Comparison of ENCODE assay signal across 20 cellular contexts in the genomic region with DNA sequence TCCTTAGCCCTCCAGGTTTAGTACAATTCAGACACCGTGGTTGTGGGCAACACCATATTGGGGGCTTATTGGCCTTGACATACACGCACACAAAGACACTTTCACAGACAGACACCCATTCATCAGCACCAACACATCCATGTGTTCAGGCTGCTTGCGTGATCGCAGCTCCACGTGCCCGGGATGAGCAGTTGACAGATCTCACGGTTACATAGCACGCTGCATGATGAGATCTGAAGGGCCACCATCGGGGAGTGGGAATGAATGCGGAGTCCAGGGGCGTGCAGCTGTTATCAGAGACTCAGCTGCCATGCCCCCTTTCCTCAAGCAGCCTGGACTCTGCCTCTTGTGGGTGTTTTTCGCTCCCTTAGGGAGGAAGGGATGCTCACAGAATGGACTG.
A peak's percentile ranks its signal among the peaks of the same experiment; 100 is the strongest.
DNase-seq lines count a peak whose midpoint lies in the region; ATAC-seq and TF ChIP-seq lines count a peak whose summit lies in the region.
"Had no signal": no experiment of that assay in that cellular context is flagged by ENCODE, and none has a peak within 500 bp of the region (broad histone marks: within the 10 kb centered on the region; RNA-seq: fewer than 3 reads in every experiment).

No MANE protein-coding gene starts in this region.

- no peaks in the 10 kb centered on the region for H3K9me3 ChIP-seq in osteoblast (ENCODE audit: low read depth, low read length)
- H3K9me3 ChIP-seq: A549, upper lobe of left lung had no signal

- H3K79me2 ChIP-seq in osteoblast (ENCODE audit: insufficient read depth, low read length) = no peaks in the 10 kb centered on the region

- H3K4me3 ChIP-seq in osteoblast (ENCODE audit: insufficient read depth, low read length) = no peak overlapping the region
- H3K4me3 ChIP-seq: A549, upper lobe of left lung had no signal

- no peaks in the 10 kb centered on the region for H3K27me3 Mint-ChIP-seq in activated T-cell treated with anti-CD3 and anti-CD28 coated beads, Interleukin-2, amount 50 U/mL, for 24 hours
- no peaks in the 10 kb centered on the region for H3K27me3 Mint-ChIP-seq in activated T-cell treated with anti-CD3 and anti-CD28 coated beads, Interleukin-2, amount 50 U/mL, for 4 hours (ENCODE audit: low read depth)
- H3K27me3 Mint-ChIP-seq in IgD-negative memory B cell = no peaks in the 10 kb centered on the region
- H3K27me3 Mint-ChIP-seq: activated CD4-positive, alpha-beta T cell treated with anti-CD3 and anti-CD28 coated beads, Interleukin-2, amount 10 ng/mL, durations not matched to agents 24 days and 14 days had no signal

- DNase-seq in activated T-cell treated with anti-CD3 and anti-CD28 coated beads, Interleukin-2, amount 50 U/mL, for 24 hours = no peak
- DNase-seq in activated T-cell treated with anti-CD3 and anti-CD28 coated beads, Interleukin-2, amount 50 U/mL, for 4 hours = no peak
- DNase-seq in ecto neural progenitor cell (ENCODE audit: low spot score) (peak; percentile 26), retina (peak; percentile 35), NOMO-1 treated with dmso at 0.1 percent for 144 hours (lab: John Stamatoyannopoulos, UW; ENCODE audit: unreplicated experiment) (no peak), osteoblast (ENCODE audit: insufficient read length, low spot score, missing footprints) (no peak)
- DNase-seq: activated CD4-positive, alpha-beta T cell treated with anti-CD3 and anti-CD28 coated beads, Interleukin-2, amount 10 ng/mL, durations not matched to agents 24 days and 14 days; activated T-cell treated with anti-CD3 and anti-CD28 coated beads for 4 hours; central memory CD4-positive, alpha-beta T cell; effector memory CD4-positive, alpha-beta T cell; left ventricle myocardium superior; MM.1S; NCI-H1694; NCI-H82; PC-3; stimulated activated naive CD4-positive, alpha-beta T cell; upper lobe of left lung had no signal

- no peak overlapping the region for H3K4me3 Mint-ChIP-seq in activated T-cell treated with anti-CD3 and anti-CD28 coated beads, Interleukin-2, amount 50 U/mL, for 24 hours
- no peak overlapping the region for H3K4me3 Mint-ChIP-seq in activated T-cell treated with anti-CD3 and anti-CD28 coated beads, Interleukin-2, amount 50 U/mL, for 4 hours
- H3K4me3 Mint-ChIP-seq in IgD-negative memory B cell = peak overlapping the region in 1 of 4 donors; percentile 33
- H3K4me3 Mint-ChIP-seq: activated CD4-positive, alpha-beta T cell treated with anti-CD3 and anti-CD28 coated beads, Interleukin-2, amount 10 ng/mL, durations not matched to agents 24 days and 14 days had no signal

- no peaks in the 10 kb centered on the region for H3K27me3 ChIP-seq in osteoblast (ENCODE audit: insufficient read depth, low read length)
- H3K27me3 ChIP-seq: upper lobe of left lung had no signal

- no peak overlapping the region for H2AFZ ChIP-seq in osteoblast (ENCODE audit: low read length)

- H3K36me3 Mint-ChIP-seq in activated T-cell treated with anti-CD3 and anti-CD28 coated beads, Interleukin-2, amount 50 U/mL, for 24 hours (ENCODE audit: low read depth) = peaks cover 94% of the 10 kb centered on the region
- H3K36me3 Mint-ChIP-seq in activated T-cell treated with anti-CD3 and anti-CD28 coated beads, Interleukin-2, amount 50 U/mL, for 4 hours (ENCODE audit: insufficient read depth) = peaks cover 43% of the 10 kb centered on the region
- peaks cover 2% of the 10 kb centered on the region for H3K36me3 Mint-ChIP-seq in IgD-negative memory B cell

- H3K9me3 Mint-ChIP-seq in activated T-cell treated with anti-CD3 and anti-CD28 coated beads, Interleukin-2, amount 50 U/mL, for 24 hours = no peaks in the 10 kb centered on the region
- no peaks in the 10 kb centered on the region for H3K9me3 Mint-ChIP-seq in activated T-cell treated with anti-CD3 and anti-CD28 coated beads, Interleukin-2, amount 50 U/mL, for 4 hours
- H3K9me3 Mint-ChIP-seq in IgD-negative memory B cell = no peaks in the 10 kb centered on the region
- H3K9me3 Mint-ChIP-seq: activated CD4-positive, alpha-beta T cell treated with anti-CD3 and anti-CD28 coated beads, Interleukin-2, amount 10 ng/mL, durations not matched to agents 24 days and 14 days had no signal

- H3K27ac Mint-ChIP-seq in activated T-cell treated with anti-CD3 and anti-CD28 coated beads, Interleukin-2, amount 50 U/mL, for 24 hours = peak overlapping the region; percentile 58
- H3K27ac Mint-ChIP-seq in IgD-negative memory B cell = peak overlapping the region in 2 of 3 donors; percentile 20 to 37

- no peak overlapping the region for H3K4me2 ChIP-seq in osteoblast (ENCODE audit: insufficient read depth, low read length)
- H3K4me2 ChIP-seq: A549 had no signal

- no peaks in the 10 kb centered on the region for H3K36me3 ChIP-seq in osteoblast (ENCODE audit: insufficient read depth, low read length)

- H3K4me1 Mint-ChIP-seq in activated T-cell treated with anti-CD3 and anti-CD28 coated beads, Interleukin-2, amount 50 U/mL, for 24 hours (ENCODE audit: low read depth) = peaks cover 56% of the 10 kb centered on the region
- peaks cover 16% of the 10 kb centered on the region for H3K4me1 Mint-ChIP-seq in activated T-cell treated with anti-CD3 and anti-CD28 coated beads, Interleukin-2, amount 50 U/mL, for 4 hours (ENCODE audit: low read depth)
- H3K4me1 Mint-ChIP-seq in IgD-negative memory B cell = peaks cover 1 to 8% (median 6%) of the 10 kb centered on the region in 3 donors

- no peaks in the 10 kb centered on the region for H3K4me1 ChIP-seq in osteoblast (ENCODE audit: insufficient read depth, low read length)
- H3K4me1 ChIP-seq: A549 had no signal

- no peak overlapping the region for H3K27ac ChIP-seq in osteoblast (ENCODE audit: low read depth, low read length)
- H3K27ac ChIP-seq: A549, upper lobe of left lung had no signal

- no peaks in the 10 kb centered on the region for H4K20me1 ChIP-seq in osteoblast (ENCODE audit: insufficient read depth, low read length)

- no peak for ATAC-seq in activated T-cell treated with anti-CD3 and anti-CD28 coated beads, Interleukin-2, amount 50 U/mL, for 4 hours
- ATAC-seq in GM18867 (IDR thresholded peaks at IDR 0.05; ENCODE audit: unreplicated experiment) = no peak
- ATAC-seq: A549, left ventricle myocardium superior, PC-3 had no signal

- TF ChIP-seq CTCF in osteoblast (IDR thresholded peaks at IDR 0.05; ENCODE audit: extremely low read depth, low read depth, low read length) = no peak

Comparison
In these comparisons a context has a peak if more than half of its experiments do, and no peak if none do; other contexts are left out.
1. DNase-seq: peak in ecto neural progenitor cell (single experiment) and retina (single experiment); none in activated T-cell treated with anti-CD3 and anti-CD28 coated beads, Interleukin-2, amount 50 U/mL, for 24 hours (single experiment), activated T-cell treated with anti-CD3 and anti-CD28 coated beads, Interleukin-2, amount 50 U/mL, for 4 hours (single experiment), NOMO-1 treated with dmso at 0.1 percent for 144 hours (single experiment) and osteoblast (single experiment).